ENCODE assay signal across 19 cellular contexts in genomic region chr6:158684311-158684710, GRCh38. TPM values are rescaled to one million over a fixed set of nuclear protein-coding genes. Genes with fewer than 3 reads are reported as not detected.
DNase-seq lines count a peak whose midpoint lies in the region; ATAC-seq and TF ChIP-seq lines count a peak whose summit lies in the region.
"Had no signal": no experiment of that assay in that cellular context is flagged by ENCODE, and none has a peak within 500 bp of the region (broad histone marks: within the 10 kb centered on the region; RNA-seq: fewer than 3 reads in every experiment).

No MANE protein-coding gene starts in this region.

- H2AFZ ChIP-seq in parathyroid adenoma = no peak overlapping the region

- peaks cover 77% of the 10 kb centered on the region for H3K36me3 Mint-ChIP-seq in activated CD4-positive, alpha-beta memory T cell treated with anti-CD3 and anti-CD28 coated beads, Interleukin-2, amount 10 ng/mL, durations not matched to agents 7 days and 5 days (ENCODE audit: low read depth)
- H3K36me3 Mint-ChIP-seq in activated CD4-positive, alpha-beta memory T cell treated with anti-CD3 and anti-CD28 coated beads for 36 hours = peaks cover 63% of the 10 kb centered on the region
- peaks cover 71% of the 10 kb centered on the region for H3K36me3 Mint-ChIP-seq in effector memory CD8-positive, alpha-beta T cell (ENCODE audit: insufficient read depth)

- POLR2A ChIA-PET in activated CD4-positive, alpha-beta memory T cell treated with anti-CD3 and anti-CD28 coated beads, Interleukin-2, amount 10 ng/mL, durations not matched to agents 7 days and 5 days (lab: Charles Lee) = no interaction called here
- POLR2A ChIA-PET in activated CD4-positive, alpha-beta memory T cell treated with anti-CD3 and anti-CD28 coated beads for 36 hours (lab: Charles Lee) = no interaction called here

- peak overlapping the region; percentile 12 for H3K27ac Mint-ChIP-seq in activated CD4-positive, alpha-beta memory T cell treated with anti-CD3 and anti-CD28 coated beads, Interleukin-2, amount 10 ng/mL, durations not matched to agents 7 days and 5 days
- no peak overlapping the region for H3K27ac Mint-ChIP-seq in activated CD4-positive, alpha-beta memory T cell treated with anti-CD3 and anti-CD28 coated beads for 36 hours
- H3K27ac Mint-ChIP-seq in effector memory CD8-positive, alpha-beta T cell = peak overlapping the region; percentile 97
- H3K27ac Mint-ChIP-seq: B cell had no signal

- no peaks in the 10 kb centered on the region for H3K79me2 ChIP-seq in parathyroid adenoma

- no peaks in the 10 kb centered on the region for H3K9me3 Mint-ChIP-seq in activated CD4-positive, alpha-beta memory T cell treated with anti-CD3 and anti-CD28 coated beads, Interleukin-2, amount 10 ng/mL, durations not matched to agents 7 days and 5 days
- H3K9me3 Mint-ChIP-seq in activated CD4-positive, alpha-beta memory T cell treated with anti-CD3 and anti-CD28 coated beads for 36 hours = no peaks in the 10 kb centered on the region
- H3K9me3 Mint-ChIP-seq in effector memory CD8-positive, alpha-beta T cell = no peaks in the 10 kb centered on the region
- H3K9me3 Mint-ChIP-seq: activated naive CD4-positive, alpha-beta T cell treated with anti-CD3 and anti-CD28 coated beads, Interleukin-2, amount 50 U/mL, for 24 hours; stimulated activated naive CD8-positive, alpha-beta T cell treated with anti-CD3 and anti-CD28 coated beads, Interleukin-15, Interleukin-2, amounts not matched to agents 100 ng/mL and 50 ng/mL, for 24 hours had no signal

- no peak for ATAC-seq in effector memory CD8-positive, alpha-beta T cell (replicated peaks)
- no peak for ATAC-seq in HG03469 (IDR thresholded peaks at IDR 0.05; ENCODE audit: unreplicated experiment)
- ATAC-seq: A549 had no signal

- no peak overlapping the region for H3K4me3 Mint-ChIP-seq in activated CD4-positive, alpha-beta memory T cell treated with anti-CD3 and anti-CD28 coated beads, Interleukin-2, amount 10 ng/mL, durations not matched to agents 7 days and 5 days
- no peak overlapping the region for H3K4me3 Mint-ChIP-seq in activated CD4-positive, alpha-beta memory T cell treated with anti-CD3 and anti-CD28 coated beads for 36 hours
- H3K4me3 Mint-ChIP-seq in effector memory CD8-positive, alpha-beta T cell = no peak overlapping the region
- H3K4me3 Mint-ChIP-seq: activated naive CD4-positive, alpha-beta T cell treated with anti-CD3 and anti-CD28 coated beads, Interleukin-2, amount 50 U/mL, for 24 hours; B cell; stimulated activated naive CD8-positive, alpha-beta T cell treated with anti-CD3 and anti-CD28 coated beads, Interleukin-15, Interleukin-2, amounts not matched to agents 100 ng/mL and 50 ng/mL, for 24 hours had no signal

- H3K4me2 ChIP-seq in parathyroid adenoma (ENCODE audit: low read length) = no peak overlapping the region
- H3K4me2 ChIP-seq: A549, smooth muscle cell had no signal

- no peaks in the 10 kb centered on the region for H3K36me3 ChIP-seq in parathyroid adenoma (ENCODE audit: control insufficient read depth, insufficient read depth, low read length)
- peaks cover 10% of the 10 kb centered on the region for H3K36me3 ChIP-seq in SJCRH30
- H3K36me3 ChIP-seq: transverse colon had no signal

- H3K4me1 ChIP-seq in parathyroid adenoma = peaks cover 14% of the 10 kb centered on the region
- no peaks in the 10 kb centered on the region for H3K4me1 ChIP-seq in SJCRH30
- H3K4me1 ChIP-seq: A549 had no signal

- H3K27me3 ChIP-seq in parathyroid adenoma (ENCODE audit: control insufficient read depth, insufficient read depth, low read length) (no peaks in the 10 kb centered on the region), SJCRH30 (no peaks in the 10 kb centered on the region)
- H3K27me3 ChIP-seq: transverse colon had no signal

- no peaks in the 10 kb centered on the region for H3K27me3 Mint-ChIP-seq in activated CD4-positive, alpha-beta memory T cell treated with anti-CD3 and anti-CD28 coated beads, Interleukin-2, amount 10 ng/mL, durations not matched to agents 7 days and 5 days
- H3K27me3 Mint-ChIP-seq in activated CD4-positive, alpha-beta memory T cell treated with anti-CD3 and anti-CD28 coated beads for 36 hours = no peaks in the 10 kb centered on the region
- no peaks in the 10 kb centered on the region for H3K27me3 Mint-ChIP-seq in effector memory CD8-positive, alpha-beta T cell
- H3K27me3 Mint-ChIP-seq: activated naive CD4-positive, alpha-beta T cell treated with anti-CD3 and anti-CD28 coated beads, Interleukin-2, amount 50 U/mL, for 24 hours; B cell; stimulated activated naive CD8-positive, alpha-beta T cell treated with anti-CD3 and anti-CD28 coated beads, Interleukin-15, Interleukin-2, amounts not matched to agents 100 ng/mL and 50 ng/mL, for 24 hours had no signal

- CTCF ChIA-PET in activated CD4-positive, alpha-beta memory T cell treated with anti-CD3 and anti-CD28 coated beads, Interleukin-2, amount 10 ng/mL, durations not matched to agents 7 days and 5 days (lab: Charles Lee) = interaction anchor here (1.5 kb wide), 1 partner anchor 24 kb away, joined by 7 read pairs; no protein-coding TSS in a partner anchor
- CTCF ChIA-PET in activated CD4-positive, alpha-beta memory T cell treated with anti-CD3 and anti-CD28 coated beads for 36 hours (lab: Charles Lee) = interaction anchor here (0.9 kb wide), 1 partner anchor 20 kb away, joined by 4 read pairs; no protein-coding TSS in a partner anchor

- H3K9me3 ChIP-seq in parathyroid adenoma (ENCODE audit: control insufficient read depth, low read length) (no peaks in the 10 kb centered on the region), SJCRH30 (replicated peaks) (no peaks in the 10 kb centered on the region)
- H3K9me3 ChIP-seq: A549, transverse colon had no signal

- intact Hi-C loops in activated CD4-positive, alpha-beta memory T cell treated with anti-CD3 and anti-CD28 coated beads for 36 hours (cut with micrococcal nuclease) = no loop called here

- TF ChIP-seq CTCF in parathyroid adenoma (IDR thresholded peaks at IDR 0.05) = no peak

- DNase-seq in activated CD4-positive, alpha-beta memory T cell treated with anti-CD3 and anti-CD28 coated beads, Interleukin-2, amount 10 ng/mL, durations not matched to agents 7 days and 5 days = no peak
- DNase-seq in activated CD4-positive, alpha-beta memory T cell treated with anti-CD3 and anti-CD28 coated beads for 36 hours = no peak
- peak; percentile 31 for DNase-seq in Jurkat, Clone E6-1 (ENCODE audit: low read depth, low spot score)
- no peak for DNase-seq in effector memory CD8-positive, alpha-beta T cell
- no peak for DNase-seq in SJCRH30
- DNase-seq in COLO829 (ENCODE audit: low spot score) = no peak
- DNase-seq: effector CD4-positive, alpha-beta T cell; erythroblast; foreskin fibroblast; KG1; NCI-H1694; transverse colon had no signal

- H3K27ac ChIP-seq in parathyroid adenoma (peak overlapping the region; percentile 64), SJCRH30 (no peak overlapping the region)
- H3K27ac ChIP-seq: A549 had no signal

- H3K4me3 ChIP-seq in Jurkat, Clone E6-1 (ENCODE audit: low read length) = no peak overlapping the region
- no peak overlapping the region for H3K4me3 ChIP-seq in parathyroid adenoma (ENCODE audit: low read depth, low read length)
- H3K4me3 ChIP-seq in SJCRH30 = no peak overlapping the region
- H3K4me3 ChIP-seq: A549, smooth muscle cell, transverse colon had no signal

- H3K9ac ChIP-seq in parathyroid adenoma = no peak overlapping the region

- peaks cover 44% of the 10 kb centered on the region for H3K4me1 Mint-ChIP-seq in activated CD4-positive, alpha-beta memory T cell treated with anti-CD3 and anti-CD28 coated beads, Interleukin-2, amount 10 ng/mL, durations not matched to agents 7 days and 5 days
- peaks cover 52% of the 10 kb centered on the region for H3K4me1 Mint-ChIP-seq in activated CD4-positive, alpha-beta memory T cell treated with anti-CD3 and anti-CD28 coated beads for 36 hours (ENCODE audit: low read depth)
- H3K4me1 Mint-ChIP-seq in effector memory CD8-positive, alpha-beta T cell (ENCODE audit: low read depth in 2 of 2) = peaks cover 37 to 51% of the 10 kb centered on the region in 2 donors

RNA-seq across cellular contexts. Expression of gene SYTL3, which starts 34.5 kb away (rescaled TPM):
- 100 to 1,000 TPM; 133 to 135 TPM for total RNA-seq in activated CD4-positive, alpha-beta memory T cell treated with anti-CD3 and anti-CD28 coated beads, Interleukin-2, amount 10 ng/mL, durations not matched to agents 7 days and 5 days
- 100 to 1,000 TPM; 181 to 186 TPM for total RNA-seq in activated CD4-positive, alpha-beta memory T cell treated with anti-CD3 and anti-CD28 coated beads for 36 hours
- not detected for polyA plus RNA-seq in Jurkat, Clone E6-1 (2012; ENCODE audit: insufficient read depth, insufficient read length)
- 15.4 and 16.4 TPM in 2 replicates for total RNA-seq in SJCRH30 (2014; rRNA removed; shearing (Covaris generic))

RNA-seq across cellular contexts. Expression of gene DYNLT1, which starts 39.8 kb away (rescaled TPM):
- total RNA-seq in activated CD4-positive, alpha-beta memory T cell treated with anti-CD3 and anti-CD28 coated beads, Interleukin-2, amount 10 ng/mL, durations not matched to agents 7 days and 5 days = 100 to 1,000 TPM; 130 to 133 TPM
- total RNA-seq in activated CD4-positive, alpha-beta memory T cell treated with anti-CD3 and anti-CD28 coated beads for 36 hours = 100 to 1,000 TPM; 117 to 120 TPM
- polyA plus RNA-seq in Jurkat, Clone E6-1 (2012; ENCODE audit: insufficient read depth, insufficient read length) = 55.8 TPM
- 99.1 and 104 TPM in 2 replicates for total RNA-seq in SJCRH30 (2014; rRNA removed; shearing (Covaris generic))
